8 cellular contexts compared by ENCODE assay signal in genomic region chr10:63700209-63700934, GRCh38.
A peak's percentile ranks its signal among the peaks of the same experiment; 100 is the strongest.
DNase-seq lines count a peak whose midpoint lies in the region; ATAC-seq, FAIRE-seq and TF ChIP-seq lines count a peak whose summit lies in the region.

No MANE protein-coding gene starts in this region.

- H2AFZ ChIP-seq in keratinocyte (ENCODE audit: control insufficient read depth, low read length), result peak overlapping the region; percentile 50

- H3K36me3 ChIP-seq in adipocyte (ENCODE audit: control insufficient read depth, insufficient read depth, low read length, severe bottlenecking) (no peaks in the 10 kb centered on the region), keratinocyte (ENCODE audit: control insufficient read depth in 2 of 2, extremely low read depth in 1 of 2, insufficient read depth in 2 of 2, low read length in 2 of 2) (no peaks in the 10 kb centered on the region), tibial nerve (no peaks in the 10 kb centered on the region), HAP-1 (replicated peaks) (no peaks in the 10 kb centered on the region)

- TF ChIP-seq CTCF in keratinocyte (optimal IDR thresholded peaks at IDR 0.05 in 1 of 3, IDR thresholded peaks at IDR 0.05 in 1 of 3, conservative IDR thresholded peaks at IDR 0.05 in 1 of 3; ENCODE audit: extremely low read depth in 1 of 3, insufficient read depth in 2 of 3, low read length in 3 of 3) (no peak), tibial nerve (IDR thresholded peaks at IDR 0.05) (no peak)

- H3K79me2 ChIP-seq in keratinocyte (ENCODE audit: control insufficient read depth, insufficient read depth, low read length), result no peaks in the 10 kb centered on the region

- peak overlapping the region; percentile 64 for H3K4me3 ChIP-seq in adipocyte (ENCODE audit: low read length)
- H3K4me3 ChIP-seq in keratinocyte (ENCODE audit: control insufficient read depth in 2 of 3, extremely low read depth in 1 of 3, insufficient read depth in 2 of 3, low read depth in 1 of 3, low read length in 3 of 3), result peak overlapping the region in 2 of 3 experiments; percentile 22 to 44
- no peak overlapping the region for H3K4me3 ChIP-seq in tibial nerve
- H3K4me3 ChIP-seq in HAP-1, result no peak overlapping the region

- H3K9me3 ChIP-seq in adipocyte (ENCODE audit: control insufficient read depth, low read length), result no peaks in the 10 kb centered on the region
- no peaks in the 10 kb centered on the region for H3K9me3 ChIP-seq in keratinocyte (ENCODE audit: control insufficient read depth, low read depth, low read length)
- no peaks in the 10 kb centered on the region for H3K9me3 ChIP-seq in tibial nerve
- no peaks in the 10 kb centered on the region for H3K9me3 ChIP-seq in HAP-1

- no peak for TF ChIP-seq POLR2A in tibial nerve (IDR thresholded peaks at IDR 0.05)

- dilution Hi-C loops in keratinocyte (cut with MboI; ENCODE audit: extremely low pct_ligation_motif_present, low sequenced_read_pairs), result no loop called here

- H3K4me1 ChIP-seq in adipocyte (ENCODE audit: control insufficient read depth, insufficient read depth, low read length), result peaks cover 51% of the 10 kb centered on the region
- peaks cover 40% of the 10 kb centered on the region for H3K4me1 ChIP-seq in keratinocyte (ENCODE audit: control insufficient read depth, extremely low read depth, insufficient read depth, low read length)
- peaks cover 0 to 53% (median 35%) of the 10 kb centered on the region in 4 donors for H3K4me1 ChIP-seq in tibial nerve
- H3K4me1 ChIP-seq in HAP-1, result no peaks in the 10 kb centered on the region

- ATAC-seq in Right ventricle myocardium inferior, result peak; percentile 88

- 10 to 12% methylated on average over 5 of the region's 5 CpGs for WGBS in tibial nerve, 2 donors

- in situ Hi-C loops in HAP-1 (cut with MboI; ENCODE audit: low sequenced_read_pairs), result no loop called here

- no peaks in the 10 kb centered on the region for H3K9me1 ChIP-seq in keratinocyte (ENCODE audit: control insufficient read depth, extremely low read depth, insufficient read depth, low read length)

- intact Hi-C loops in Right ventricle myocardium inferior (cut with DNase I), result no loop called here
- intact Hi-C loops in cardiac septum (cut with DNase I), result no loop called here

- H3K27me3 ChIP-seq in adipocyte (replicated peaks; ENCODE audit: control insufficient read depth, insufficient read depth, low read length) (no peaks in the 10 kb centered on the region), keratinocyte (ENCODE audit: control insufficient read depth, extremely low read depth, insufficient read depth, low read length) (no peaks in the 10 kb centered on the region), tibial nerve (no peaks in the 10 kb centered on the region), HAP-1 (ENCODE audit: low read depth) (no peaks in the 10 kb centered on the region)

- H4K20me1 ChIP-seq in keratinocyte (ENCODE audit: control insufficient read depth, extremely low read depth, insufficient read depth, low read length), result no peaks in the 10 kb centered on the region

- peak; percentile 93 for FAIRE-seq in keratinocyte (lab: Jason Lieb, UNC)

- H3K27ac ChIP-seq in keratinocyte (ENCODE audit: control insufficient read depth, insufficient read depth, low read length), result peak overlapping the region; percentile 93
- peak overlapping the region; percentile 62 to 92 (median 82) for H3K27ac ChIP-seq in tibial nerve

- no peak for DNase-seq in Right ventricle myocardium inferior (ENCODE audit: missing footprints)
- no peak for DNase-seq in cardiac septum (ENCODE audit: low spot score)
- peak; percentile 96 for DNase-seq in adipocyte (ENCODE audit: low read depth)
- peak; percentile 85 for DNase-seq in keratinocyte (ENCODE audit: low read depth, low spot score)
- peak in 1 of 2 donors; percentile 54 for DNase-seq in tibial nerve (ENCODE audit: low spot score in 2 of 2)
- no peak for DNase-seq in NCI-H526 (lab: John Stamatoyannopoulos, UW)
- no peak for DNase-seq in HAP-1 (ENCODE audit: low spot score in 2 of 2)
- DNase-seq in NCI-H2227 (lab: John Stamatoyannopoulos, UW; ENCODE audit: unreplicated experiment), result no peak

- H3K4me2 ChIP-seq in keratinocyte (ENCODE audit: control insufficient read depth, extremely low read depth, insufficient read depth, low read depth, low read length), result peak overlapping the region; percentile 80

- peak in 1 of 2 donors; percentile 50 for TF ChIP-seq EP300 in tibial nerve (IDR thresholded peaks at IDR 0.05)

- H3K9ac ChIP-seq in adipocyte (ENCODE audit: low read length) (peak overlapping the region; percentile 79), keratinocyte (ENCODE audit: control insufficient read depth, extremely low read depth, insufficient read depth, low read length) (peak overlapping the region; percentile 58)

Comparison
In these comparisons a context has a peak if more than half of its experiments do, and no peak if none do; other contexts are left out.
1. DNase-seq: peak in adipocyte (single experiment) and keratinocyte (single experiment); none in Right ventricle myocardium inferior (single experiment), cardiac septum (single experiment), NCI-H526 (0 of 2), HAP-1 (0 of 2) and NCI-H2227 (single experiment).
2. H3K4me3 ChIP-seq: peak in adipocyte (single experiment) and keratinocyte (2 of 3); none in tibial nerve (0 of 4) and HAP-1 (single experiment).